ENCODE assay signal across 8 cellular contexts in the genomic region with DNA sequence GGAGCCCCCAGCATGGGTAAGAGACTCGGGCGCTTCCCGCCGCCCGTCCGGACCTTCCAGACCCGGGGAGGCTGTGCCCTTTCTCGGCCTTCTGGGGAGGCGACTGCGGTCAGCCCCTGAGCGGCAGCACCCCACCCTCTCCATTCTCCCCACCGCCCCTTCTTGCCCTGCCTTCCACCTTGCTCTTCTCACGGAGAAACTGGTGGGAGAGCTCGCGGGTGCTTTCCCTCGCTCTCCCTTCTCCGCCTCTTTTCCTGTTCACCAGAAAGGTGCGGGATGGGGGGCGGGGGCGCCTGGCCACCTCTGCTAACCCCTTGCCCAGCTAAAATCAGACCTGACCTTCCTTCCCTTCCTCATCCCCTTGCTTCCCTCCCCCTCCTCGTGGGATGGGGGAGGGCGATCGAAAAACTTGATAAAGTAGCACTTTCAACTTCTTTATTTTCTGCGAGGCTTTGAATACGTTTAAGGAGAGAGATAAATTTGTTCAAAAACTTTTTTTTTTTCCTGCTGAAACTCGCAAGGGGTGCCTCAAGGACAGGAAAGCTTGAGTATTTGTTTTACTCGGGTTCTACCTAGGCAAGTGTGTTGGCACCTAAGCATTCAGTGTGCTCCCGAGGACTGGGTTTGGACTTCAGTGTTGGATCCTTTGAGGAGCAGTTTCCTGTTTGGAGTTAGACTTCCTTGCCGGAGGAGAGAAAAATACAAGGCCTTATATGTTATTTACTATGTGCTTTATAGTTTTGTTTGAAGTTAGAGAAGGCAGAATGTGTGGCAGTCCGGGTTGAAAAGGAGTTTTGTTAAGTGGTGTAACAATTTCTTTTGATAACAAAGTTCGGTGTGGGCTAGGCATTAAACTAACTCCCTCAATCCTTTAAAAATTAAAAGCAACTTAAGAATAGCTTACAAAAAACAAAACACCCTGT. TPM values are rescaled to one million over a fixed set of nuclear protein-coding genes. Genes with fewer than 3 reads are reported as not detected.
DNase-seq lines count a peak whose midpoint lies in the region; ATAC-seq, FAIRE-seq and TF ChIP-seq lines count a peak whose summit lies in the region.

No MANE protein-coding gene starts in this region.

- peaks cover 4% of the 10 kb centered on the region for H3K27me3 Mint-ChIP-seq in activated naive CD4-positive, alpha-beta T cell treated with anti-CD3 and anti-CD28 coated beads, Interleukin-2, amount 10 ng/mL, durations not matched to agents 7 days and 5 days

- H3K4me3 Mint-ChIP-seq in activated naive CD4-positive, alpha-beta T cell treated with anti-CD3 and anti-CD28 coated beads, Interleukin-2, amount 10 ng/mL, durations not matched to agents 7 days and 5 days = peak overlapping the region; percentile 99

- H3K27ac ChIP-seq in brain microvascular endothelial cell (peak overlapping the region; percentile 77), kidney (ENCODE audit: low read depth in 2 of 2, low read length in 2 of 2) (peak overlapping the region; percentile 93 to 98)

- H3K36me3 ChIP-seq in brain microvascular endothelial cell (replicated peaks) (no peaks in the 10 kb centered on the region), kidney (ENCODE audit: control insufficient read depth in 1 of 2, insufficient read depth in 2 of 2, low read length in 2 of 2) (no peaks in the 10 kb centered on the region)

- peak overlapping the region; percentile 92 to 97 for H3K9ac ChIP-seq in kidney (ENCODE audit: low read length in 2 of 2)

- peaks cover 45% of the 10 kb centered on the region for H3K4me1 Mint-ChIP-seq in activated naive CD4-positive, alpha-beta T cell treated with anti-CD3 and anti-CD28 coated beads, Interleukin-2, amount 10 ng/mL, durations not matched to agents 7 days and 5 days

- in situ Hi-C loops in brain microvascular endothelial cell (cut with HindIII; ENCODE audit: low pct_ligation_motif_present, low sequenced_read_pairs) = no loop called here
- in situ Hi-C loops in GM13977 (cut with MboI; ENCODE audit: low pct_unique_long_range_greater_than_20kb, low sequenced_read_pairs, unreplicated experiment) = no loop called here

- H3K9me3 ChIP-seq in kidney (ENCODE audit: control insufficient read depth in 1 of 2, low read length in 2 of 2) = no peaks in the 10 kb centered on the region

- no peak for FAIRE-seq in kidney (lab: Jason Lieb, UNC)

- peak overlapping the region; percentile 89 for H3K4me3 ChIP-seq in brain microvascular endothelial cell (ENCODE audit: low read depth, low read length)
- H3K4me3 ChIP-seq in kidney (ENCODE audit: low read length in 2 of 2) = peak overlapping the region; percentile 88 to 93

- no peaks in the 10 kb centered on the region for H3K27me3 ChIP-seq in brain microvascular endothelial cell (replicated peaks)

- H3K36me3 Mint-ChIP-seq in activated naive CD4-positive, alpha-beta T cell treated with anti-CD3 and anti-CD28 coated beads, Interleukin-2, amount 10 ng/mL, durations not matched to agents 7 days and 5 days = peaks cover 8% of the 10 kb centered on the region

- peaks cover 7 to 11% of the 10 kb centered on the region in 2 donors for H3K4me1 ChIP-seq in kidney (ENCODE audit: control insufficient read depth in 1 of 2, insufficient read depth in 1 of 2, low read depth in 1 of 2, low read length in 2 of 2)

- CTCF ChIA-PET in activated naive CD4-positive, alpha-beta T cell treated with anti-CD3 and anti-CD28 coated beads, Interleukin-2, amount 10 ng/mL, durations not matched to agents 7 days and 5 days (lab: Charles Lee) = interaction anchor here (1.7 kb wide), 1 partner anchor 64 kb away, joined by 11 read pairs; no protein-coding TSS in a partner anchor

- DNase-seq in activated naive CD4-positive, alpha-beta T cell treated with anti-CD3 and anti-CD28 coated beads, Interleukin-2, amount 10 ng/mL, durations not matched to agents 7 days and 5 days = no peak
- no peak for DNase-seq in activated naive CD4-positive, alpha-beta T cell treated with anti-CD3 and anti-CD28 coated beads, Interleukin-2, amount 50 U/mL, for 16 hours
- DNase-seq in NOMO-1 treated with DMSO at 0.1 percent for 48 hours (lab: John Stamatoyannopoulos, UW; ENCODE audit: unreplicated experiment) (peak; percentile 47), brain microvascular endothelial cell (no peak), kidney (no peak), GM13977 (ENCODE audit: low spot score) (no peak)
- peak; percentile 70 for DNase-seq in stimulated activated naive CD4-positive, alpha-beta T cell treated with Interleukin-2 at 50 U/mL for 16 hours (lab: John Stamatoyannopoulos, UW)

- ATAC-seq in HG02763 (IDR thresholded peaks at IDR 0.05; ENCODE audit: unreplicated experiment) = peak; percentile 33

- peak overlapping the region; percentile 99 for H3K27ac Mint-ChIP-seq in activated naive CD4-positive, alpha-beta T cell treated with anti-CD3 and anti-CD28 coated beads, Interleukin-2, amount 10 ng/mL, durations not matched to agents 7 days and 5 days

- H3K9me3 Mint-ChIP-seq in activated naive CD4-positive, alpha-beta T cell treated with anti-CD3 and anti-CD28 coated beads, Interleukin-2, amount 10 ng/mL, durations not matched to agents 7 days and 5 days = no peaks in the 10 kb centered on the region

- TF ChIP-seq CTCF in brain microvascular endothelial cell (IDR thresholded peaks at IDR 0.05; ENCODE audit: low read depth, low read length, missing control alignments) (no peak), kidney (IDR thresholded peaks at IDR 0.05; ENCODE audit: borderline replicate concordance, extremely low read depth, insufficient read depth) (no peak), GM13977 (IDR thresholded peaks at IDR 0.05; ENCODE audit: extremely low read depth, insufficient read depth, missing control alignments) (no peak)

- intact Hi-C loops in kidney (cut with DNase I) = no loop called here

RNA-seq across cellular contexts. Expression of gene CD2AP, which starts 0.9 kb away (rescaled TPM):
- 87.6 TPM for total RNA-seq in kidney
- 19.5 TPM for polyA plus RNA-seq in kidney (ENCODE audit: insufficient read depth, low read depth, low replicate concordance)

Comparison
In these comparisons a context has a peak if more than half of its experiments do, and no peak if none do; other contexts are left out.
1. DNase-seq: peak in NOMO-1 treated with DMSO at 0.1 percent for 48 hours (single experiment) and stimulated activated naive CD4-positive, alpha-beta T cell treated with Interleukin-2 at 50 U/mL for 16 hours (single experiment); none in activated naive CD4-positive, alpha-beta T cell treated with anti-CD3 and anti-CD28 coated beads, Interleukin-2, amount 10 ng/mL, durations not matched to agents 7 days and 5 days (single experiment), activated naive CD4-positive, alpha-beta T cell treated with anti-CD3 and anti-CD28 coated beads, Interleukin-2, amount 50 U/mL, for 16 hours (single experiment), brain microvascular endothelial cell (single experiment), kidney (single experiment) and GM13977 (single experiment).